Comparison of ENCODE assay signal across 26 cellular contexts in genomic region chr2:167753142-167753541, GRCh38.
"Had no signal": no experiment of that assay in that cellular context is flagged by ENCODE, and none has a peak within 500 bp of the region (broad histone marks: within the 10 kb centered on the region; RNA-seq: fewer than 3 reads in every experiment).

No MANE protein-coding gene starts in this region.

- H3K4me1 ChIP-seq: gastroesophageal sphincter, heart left ventricle, left lung, testis, tibial artery had no signal

- H3K27ac Mint-ChIP-seq: nephron; neural progenitor cell; stimulated activated effector memory CD8-positive, alpha-beta T cell treated with anti-CD3 and anti-CD28 coated beads, Interleukin-12 subunit alpha, Interleukin-12 subunit beta, amount 100 ng/mL, for 72 hours; type B pancreatic cell had no signal

- H2AFZ ChIP-seq: hepatocyte, neural progenitor cell had no signal

- DNase-seq: dorsolateral prefrontal cortex; effector CD4-positive, alpha-beta T cell; foreskin fibroblast; heart left ventricle; kidney; left cardiac atrium; left lung; mammary epithelial cell; nucleus accumbens; psoas muscle; right cardiac atrium; sigmoid colon; stimulated activated CD4-positive, alpha-beta T cell treated with anti-CD3 and anti-CD28 coated beads, Interleukin-2, amount 100 ng/mL, for 24 hours; stimulated activated CD4-positive, alpha-beta T cell treated with anti-CD3 and anti-CD28 coated beads, Interleukin-4, amount 100 ng/mL, for 24 hours; stimulated activated naive CD4-positive, alpha-beta T cell treated with Interleukin-2 at 50 U/mL for 16 hours; substantia nigra; testis; tibial artery had no signal

- H3K4me1 Mint-ChIP-seq: stimulated activated effector memory CD8-positive, alpha-beta T cell treated with anti-CD3 and anti-CD28 coated beads, Interleukin-12 subunit alpha, Interleukin-12 subunit beta, amount 100 ng/mL, for 72 hours had no signal

- H3K4me3 ChIP-seq: dorsolateral prefrontal cortex, gastroesophageal sphincter, heart left ventricle, hepatocyte, left lung, neural progenitor cell, psoas muscle, sigmoid colon, testis, tibial artery had no signal

- H3K79me2 ChIP-seq: hepatocyte had no signal

- H3K9ac ChIP-seq: neural progenitor cell had no signal

- ATAC-seq: esophagus mucosa; gastroesophageal sphincter; heart left ventricle; left cardiac atrium; left lung; psoas muscle; right cardiac atrium; stimulated activated effector memory CD8-positive, alpha-beta T cell treated with anti-CD3 and anti-CD28 coated beads, Interleukin-12 subunit alpha, Interleukin-12 subunit beta, amount 100 ng/mL, for 72 hours had no signal

- H3K36me3 ChIP-seq: gastroesophageal sphincter, heart left ventricle, left lung, neural progenitor cell, sigmoid colon, tibial artery had no signal

- H3K36me3 Mint-ChIP-seq: neural progenitor cell; stimulated activated effector memory CD8-positive, alpha-beta T cell treated with anti-CD3 and anti-CD28 coated beads, Interleukin-12 subunit alpha, Interleukin-12 subunit beta, amount 100 ng/mL, for 72 hours; type B pancreatic cell had no signal

- H3K4me3 Mint-ChIP-seq: nephron; neural progenitor cell; stimulated activated effector memory CD8-positive, alpha-beta T cell treated with anti-CD3 and anti-CD28 coated beads, Interleukin-12 subunit alpha, Interleukin-12 subunit beta, amount 100 ng/mL, for 72 hours; type B pancreatic cell had no signal

- H3K9me3 Mint-ChIP-seq: nephron; neural progenitor cell; stimulated activated effector memory CD8-positive, alpha-beta T cell treated with anti-CD3 and anti-CD28 coated beads, Interleukin-12 subunit alpha, Interleukin-12 subunit beta, amount 100 ng/mL, for 72 hours; type B pancreatic cell had no signal

- H3K4me2 ChIP-seq: hepatocyte, neural progenitor cell had no signal

- H3K9me3 ChIP-seq: gastroesophageal sphincter, heart left ventricle, left lung, psoas muscle, sigmoid colon, testis, tibial artery had no signal

- H3K27ac ChIP-seq: dorsolateral prefrontal cortex, epithelial cell of prostate, gastroesophageal sphincter, heart left ventricle, hepatocyte, left lung, neural progenitor cell, sigmoid colon, testis, tibial artery had no signal

- H3K27me3 ChIP-seq: dorsolateral prefrontal cortex, gastroesophageal sphincter, hepatocyte, left lung, neural progenitor cell, sigmoid colon, testis, tibial artery had no signal

- H3K27me3 Mint-ChIP-seq: type B pancreatic cell had no signal
